ENCODE assay signal across 8 cellular contexts in genomic region chr21:33362044-33362555, GRCh38. TPM values are rescaled to one million over a fixed set of nuclear protein-coding genes. Genes with fewer than 3 reads are reported as not detected.
DNase-seq lines count a peak whose midpoint lies in the region; ATAC-seq, FAIRE-seq and TF ChIP-seq lines count a peak whose summit lies in the region.

No MANE protein-coding gene starts in this region.

- no peaks in the 10 kb centered on the region for H3K27me3 Mint-ChIP-seq in naive B cell

- TF ChIP-seq POLR2A in GM18505 (IDR thresholded peaks at IDR 0.05; ENCODE audit: borderline replicate concordance, extremely low read depth, insufficient read depth, insufficient read length), result peak; percentile 49

- FAIRE-seq in RCC 7860 (lab: Jason Lieb, UNC), result no peak

- H3K27ac Mint-ChIP-seq in naive B cell, result peak overlapping the region; percentile 94 to 99 (median 96)

- ATAC-seq in GM18505 (IDR thresholded peaks at IDR 0.05; ENCODE audit: unreplicated experiment), result no peak
- ATAC-seq in naive B cell (ENCODE audit: low read depth in 2 of 2), result peak; percentile 57 to 59
- no peak for ATAC-seq in GM18520 (IDR thresholded peaks at IDR 0.05; ENCODE audit: unreplicated experiment)
- no peak for ATAC-seq in HG03025 (IDR thresholded peaks at IDR 0.05; ENCODE audit: low FRiP score, unreplicated experiment)

- H3K27ac ChIP-seq in VCaP, result peak overlapping the region; percentile 78

- H3K4me1 Mint-ChIP-seq in naive B cell, result peaks cover 24 to 58% (median 27%) of the 10 kb centered on the region in 3 donors

- no peak for TF ChIP-seq CTCF in VCaP (conservative IDR thresholded peaks at IDR 0.05)

- peaks cover 1 to 27% (median 13%) of the 10 kb centered on the region in 7 donors for H3K9me3 Mint-ChIP-seq in naive B cell

- peak overlapping the region; percentile 69 to 95 (median 88) for H3K4me3 Mint-ChIP-seq in naive B cell

- DNase-seq in NCI-H146 treated with DMSO at 0.1 percent for 48 hours (lab: John Stamatoyannopoulos, UW; ENCODE audit: unreplicated experiment), result peak; percentile 84
- peak; percentile 64 for DNase-seq in effector CD4-positive, alpha-beta T cell
- peak; percentile 73 for DNase-seq in naive B cell
- no peak for DNase-seq in RCC 7860 (ENCODE audit: low spot score)

- H3K36me3 Mint-ChIP-seq in naive B cell, result peaks cover 0 to 4% of the 10 kb centered on the region in 2 donors

RNA-seq across cellular contexts. Expression of gene IFNAR1, which starts 37.3 kb away (rescaled TPM):
- 100 to 1,000 TPM in 5 of 6 donors, 10 to 100 TPM in 1; 99.7 to 142 (median 126) TPM for polyA plus RNA-seq in naive B cell (ENCODE audit: low read depth in 6 of 6)

RNA-seq across cellular contexts. Expression of gene IFNGR2, which starts 41.1 kb away (rescaled TPM):
- polyA plus RNA-seq in naive B cell (ENCODE audit: low read depth in 6 of 6), result 100 to 1,000 TPM; 120 to 177 (median 144) TPM

Comparison
In these comparisons a context has a peak if more than half of its experiments do, and no peak if none do; other contexts are left out.
1. ATAC-seq: peak in naive B cell (2 of 2); none in GM18505 (single experiment), GM18520 (single experiment) and HG03025 (single experiment).